11 cellular contexts compared by ENCODE assay signal in the genomic region with DNA sequence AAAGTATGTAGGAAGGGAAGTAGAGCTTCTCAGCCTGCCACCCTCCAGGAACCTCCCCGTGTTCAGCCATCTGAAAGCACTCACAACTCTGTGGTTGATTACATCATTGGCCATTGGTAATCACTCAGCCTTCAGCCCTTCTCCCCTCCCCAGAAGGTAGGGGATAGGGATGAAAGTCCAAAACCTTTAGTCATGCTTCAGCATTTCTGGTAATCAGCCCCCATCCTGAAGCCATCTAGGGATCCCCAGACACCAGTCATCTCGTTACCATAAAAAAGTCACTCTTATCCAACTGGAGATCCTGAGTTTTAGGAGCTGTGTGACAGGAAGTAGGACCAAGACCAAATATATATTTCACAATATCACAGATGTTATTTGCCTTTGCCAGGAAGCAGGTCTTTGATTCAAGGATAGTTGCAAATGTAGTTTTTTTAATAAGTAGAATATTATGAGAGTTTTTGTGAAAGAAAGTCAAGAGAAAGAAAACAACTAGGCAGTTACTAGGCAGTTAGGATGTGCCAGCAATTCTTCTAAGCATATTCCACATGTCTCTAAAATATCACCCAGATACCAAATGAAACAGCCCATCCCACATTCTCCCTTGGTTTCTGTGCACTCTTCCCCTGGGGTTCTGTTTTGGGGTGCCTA.
A peak's percentile ranks its signal among the peaks of the same experiment; 100 is the strongest.
DNase-seq lines count a peak whose midpoint lies in the region; ATAC-seq and TF ChIP-seq lines count a peak whose summit lies in the region.
"Had no signal": no experiment of that assay in that cellular context is flagged by ENCODE, and none has a peak within 500 bp of the region (broad histone marks: within the 10 kb centered on the region; RNA-seq: fewer than 3 reads in every experiment).

No MANE protein-coding gene starts in this region.

- H3K79me2 ChIP-seq in PC-9 (ENCODE audit: low read depth), result no peaks in the 10 kb centered on the region

- WGBS in testis, 2 donors, result 82 to 97% methylated on average over 2 of the region's 2 CpGs

- H3K36me3 ChIP-seq in PC-9 (ENCODE audit: low read depth) (no peaks in the 10 kb centered on the region), testis (ENCODE audit: low read depth, missing control alignments) (no peaks in the 10 kb centered on the region)
- H3K36me3 ChIP-seq: neural progenitor cell had no signal

- CTCF ChIA-PET in PC-9 (lab: Charles Lee) (interaction anchor here (0.6 kb wide), 1 partner anchor 264 kb away, joined by 4 read pairs; no protein-coding TSS in a partner anchor), WTC11 (lab: Charles Lee) (no interaction called here)

- H3K9me3 ChIP-seq in PC-9 (ENCODE audit: insufficient read depth, low read depth), result 0 out of 2 replicates have a peak, but pooled peaks cover 3% of the 10 kb centered on the region
- no peaks in the 10 kb centered on the region for H3K9me3 ChIP-seq in testis

- DNase-seq in AG10803 (ENCODE audit: low read depth), result peak; percentile 92
- peak; percentile 32 for DNase-seq in HCEC 1CT
- peak in 1 of 2 experiments; percentile 38 for DNase-seq in PC-9
- peak; percentile 1 for DNase-seq in fibroblast of the conjunctiva (ENCODE audit: low read depth)
- DNase-seq in WTC11 (ENCODE audit: low spot score), result no peak
- DNase-seq in RPMI8226, result no peak
- no peak for DNase-seq in testis
- DNase-seq: activated T-cell treated with anti-CD3 and anti-CD28 coated beads, Interleukin-2, amount 50 U/mL, for 4 hours had no signal

- H3K27me3 Mint-ChIP-seq in WTC11 (ENCODE audit: low read depth), result no peaks in the 10 kb centered on the region; the same call in none of the 2 replicates

- peaks cover 37% of the 10 kb centered on the region for H3K4me1 Mint-ChIP-seq in WTC11

- peaks cover 22% of the 10 kb centered on the region for H3K36me3 Mint-ChIP-seq in WTC11
- H3K36me3 Mint-ChIP-seq: neural progenitor cell had no signal

- no peaks in the 10 kb centered on the region for H4K20me1 ChIP-seq in PC-9 (ENCODE audit: insufficient read depth)

- H2AFZ ChIP-seq in PC-9, result no peak overlapping the region
- H2AFZ ChIP-seq: neural progenitor cell had no signal

- peaks cover 43% of the 10 kb centered on the region for H3K9me3 Mint-ChIP-seq in WTC11

- no peaks in the 10 kb centered on the region for H3K9me2 ChIP-seq in PC-9 (ENCODE audit: insufficient read depth)

- no peak for TF ChIP-seq POLR2A in testis (IDR thresholded peaks at IDR 0.05)

- H3K27ac ChIP-seq in PC-9, result 0 out of 2 replicates have a peak overlapping the region, but pooled peaks have one; percentile 16
- no peak overlapping the region for H3K27ac ChIP-seq in testis
- H3K27ac ChIP-seq: C4-2B, neural progenitor cell had no signal

- no peak overlapping the region for H3K4me3 ChIP-seq in AG10803 (ENCODE audit: low read length)
- no peak overlapping the region for H3K4me3 ChIP-seq in PC-9
- H3K4me3 ChIP-seq in testis, result no peak overlapping the region
- H3K4me3 ChIP-seq: neural progenitor cell had no signal

- no peak overlapping the region for H3K27ac Mint-ChIP-seq in WTC11
- H3K27ac Mint-ChIP-seq: neural progenitor cell had no signal

- H3K4me2 ChIP-seq in PC-9, result 0 out of 2 replicates have a peak overlapping the region, but pooled peaks have one; percentile 13
- H3K4me2 ChIP-seq: neural progenitor cell had no signal

- H3K4me3 Mint-ChIP-seq in WTC11, result no peak overlapping the region
- H3K4me3 Mint-ChIP-seq: activated T-cell treated with anti-CD3 and anti-CD28 coated beads, Interleukin-2, amount 50 U/mL, for 4 hours; neural progenitor cell had no signal

- ATAC-seq in WTC11 (no peak), esophagus mucosa (no peak)
- ATAC-seq: activated T-cell treated with anti-CD3 and anti-CD28 coated beads, Interleukin-2, amount 50 U/mL, for 4 hours had no signal

- intact Hi-C loops in PC-9 (cut with micrococcal nuclease; ENCODE audit: unreplicated experiment), result no loop called here
- intact Hi-C loops in testis (cut with DNase I; ENCODE audit: low total_unique reads), result no loop called here

- BruUV-seq in PC-9 (replicated peaks; lab: Mats Ljungman, UMichigan), result no TSS peak

- POLR2A ChIA-PET in PC-9 (lab: Charles Lee; ENCODE audit: unreplicated experiment), result no interaction called here
- POLR2A ChIA-PET in WTC11 (lab: Charles Lee), result no interaction called here

- H3K4me1 ChIP-seq in PC-9 (replicated peaks; ENCODE audit: insufficient read depth) (peaks cover 10% of the 10 kb centered on the region), testis (no peaks in the 10 kb centered on the region)
- H3K4me1 ChIP-seq: neural progenitor cell had no signal

- TF ChIP-seq CTCF in AG10803 (conservative IDR thresholded peaks at IDR 0.05; ENCODE audit: low read length) (no peak), PC-9 (conservative IDR thresholded peaks at IDR 0.05) (no peak), WTC11 (IDR thresholded peaks at IDR 0.05) (no peak), testis (IDR thresholded peaks at IDR 0.05) (no peak)

- H3F3A ChIP-seq in PC-9 (ENCODE audit: insufficient read depth, low read depth), result no peaks in the 10 kb centered on the region

- no peaks in the 10 kb centered on the region for H3K27me3 ChIP-seq in PC-9 (ENCODE audit: insufficient read depth, low read depth)
- H3K27me3 ChIP-seq in testis, result no peaks in the 10 kb centered on the region
- H3K27me3 ChIP-seq: neural progenitor cell had no signal

TF ChIP-seq in WTC11, 78 proteins besides CTCF, POLR2A, EP300 and RAD21 (continues in another document):
- TF ChIP-seq, protein P1, sequence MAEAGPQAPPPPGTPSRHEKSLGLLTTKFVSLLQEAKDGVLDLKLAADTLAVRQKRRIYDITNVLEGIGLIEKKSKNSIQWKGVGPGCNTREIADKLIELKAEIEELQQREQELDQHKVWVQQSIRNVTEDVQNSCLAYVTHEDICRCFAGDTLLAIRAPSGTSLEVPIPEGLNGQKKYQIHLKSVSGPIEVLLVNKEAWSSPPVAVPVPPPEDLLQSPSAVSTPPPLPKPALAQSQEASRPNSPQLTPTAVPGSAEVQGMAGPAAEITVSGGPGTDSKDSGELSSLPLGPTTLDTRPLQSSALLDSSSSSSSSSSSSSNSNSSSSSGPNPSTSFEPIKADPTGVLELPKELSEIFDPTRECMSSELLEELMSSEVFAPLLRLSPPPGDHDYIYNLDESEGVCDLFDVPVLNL (CRISPR knock-in tag; IDR thresholded peaks at IDR 0.05; ENCODE audit: borderline replicate concordance, low read depth), result no peak
- no peak for TF ChIP-seq NR1H2 (CRISPR knock-in tag; IDR thresholded peaks at IDR 0.05)
- TF ChIP-seq, protein P2, sequence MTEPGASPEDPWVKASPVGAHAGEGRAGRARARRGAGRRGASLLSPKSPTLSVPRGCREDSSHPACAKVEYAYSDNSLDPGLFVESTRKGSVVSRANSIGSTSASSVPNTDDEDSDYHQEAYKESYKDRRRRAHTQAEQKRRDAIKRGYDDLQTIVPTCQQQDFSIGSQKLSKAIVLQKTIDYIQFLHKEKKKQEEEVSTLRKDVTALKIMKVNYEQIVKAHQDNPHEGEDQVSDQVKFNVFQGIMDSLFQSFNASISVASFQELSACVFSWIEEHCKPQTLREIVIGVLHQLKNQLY (CRISPR knock-in tag; IDR thresholded peaks at IDR 0.05), result no peak
- no peak for TF ChIP-seq GTF2I (CRISPR knock-in tag; conservative IDR thresholded peaks at IDR 0.05)
- TF ChIP-seq, protein P3, sequence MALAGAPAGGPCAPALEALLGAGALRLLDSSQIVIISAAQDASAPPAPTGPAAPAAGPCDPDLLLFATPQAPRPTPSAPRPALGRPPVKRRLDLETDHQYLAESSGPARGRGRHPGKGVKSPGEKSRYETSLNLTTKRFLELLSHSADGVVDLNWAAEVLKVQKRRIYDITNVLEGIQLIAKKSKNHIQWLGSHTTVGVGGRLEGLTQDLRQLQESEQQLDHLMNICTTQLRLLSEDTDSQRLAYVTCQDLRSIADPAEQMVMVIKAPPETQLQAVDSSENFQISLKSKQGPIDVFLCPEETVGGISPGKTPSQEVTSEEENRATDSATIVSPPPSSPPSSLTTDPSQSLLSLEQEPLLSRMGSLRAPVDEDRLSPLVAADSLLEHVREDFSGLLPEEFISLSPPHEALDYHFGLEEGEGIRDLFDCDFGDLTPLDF (CRISPR knock-in tag; IDR thresholded peaks at IDR 0.05), result no peak
- TF ChIP-seq ZNF232 (CRISPR knock-in tag; IDR thresholded peaks at IDR 0.05), result no peak
- TF ChIP-seq, protein P4, sequence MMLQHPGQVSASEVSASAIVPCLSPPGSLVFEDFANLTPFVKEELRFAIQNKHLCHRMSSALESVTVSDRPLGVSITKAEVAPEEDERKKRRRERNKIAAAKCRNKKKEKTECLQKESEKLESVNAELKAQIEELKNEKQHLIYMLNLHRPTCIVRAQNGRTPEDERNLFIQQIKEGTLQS (CRISPR knock-in tag; conservative IDR thresholded peaks at IDR 0.05), result no peak
- TF ChIP-seq NR3C1 (CRISPR knock-in tag; conservative IDR thresholded peaks at IDR 0.05; ENCODE audit: low read depth), result no peak
- TF ChIP-seq, protein P5, sequence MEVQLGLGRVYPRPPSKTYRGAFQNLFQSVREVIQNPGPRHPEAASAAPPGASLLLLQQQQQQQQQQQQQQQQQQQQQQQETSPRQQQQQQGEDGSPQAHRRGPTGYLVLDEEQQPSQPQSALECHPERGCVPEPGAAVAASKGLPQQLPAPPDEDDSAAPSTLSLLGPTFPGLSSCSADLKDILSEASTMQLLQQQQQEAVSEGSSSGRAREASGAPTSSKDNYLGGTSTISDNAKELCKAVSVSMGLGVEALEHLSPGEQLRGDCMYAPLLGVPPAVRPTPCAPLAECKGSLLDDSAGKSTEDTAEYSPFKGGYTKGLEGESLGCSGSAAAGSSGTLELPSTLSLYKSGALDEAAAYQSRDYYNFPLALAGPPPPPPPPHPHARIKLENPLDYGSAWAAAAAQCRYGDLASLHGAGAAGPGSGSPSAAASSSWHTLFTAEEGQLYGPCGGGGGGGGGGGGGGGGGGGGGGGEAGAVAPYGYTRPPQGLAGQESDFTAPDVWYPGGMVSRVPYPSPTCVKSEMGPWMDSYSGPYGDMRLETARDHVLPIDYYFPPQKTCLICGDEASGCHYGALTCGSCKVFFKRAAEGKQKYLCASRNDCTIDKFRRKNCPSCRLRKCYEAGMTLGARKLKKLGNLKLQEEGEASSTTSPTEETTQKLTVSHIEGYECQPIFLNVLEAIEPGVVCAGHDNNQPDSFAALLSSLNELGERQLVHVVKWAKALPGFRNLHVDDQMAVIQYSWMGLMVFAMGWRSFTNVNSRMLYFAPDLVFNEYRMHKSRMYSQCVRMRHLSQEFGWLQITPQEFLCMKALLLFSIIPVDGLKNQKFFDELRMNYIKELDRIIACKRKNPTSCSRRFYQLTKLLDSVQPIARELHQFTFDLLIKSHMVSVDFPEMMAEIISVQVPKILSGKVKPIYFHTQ (CRISPR knock-in tag; IDR thresholded peaks at IDR 0.05), result no peak

Comparison
In these comparisons a context has a peak if more than half of its experiments do, and no peak if none do; other contexts are left out.
1. DNase-seq: peak in AG10803 (single experiment), HCEC 1CT (single experiment) and fibroblast of the conjunctiva (single experiment); none in WTC11 (single experiment), RPMI8226 (single experiment) and testis (single experiment).